ENCODE assay signal across 9 cellular contexts in genomic region chr4:143515905-143516304, GRCh38. TPM values are rescaled to one million over a fixed set of nuclear protein-coding genes. Genes with fewer than 3 reads are reported as not detected.
DNase-seq lines count a peak whose midpoint lies in the region; ATAC-seq and FAIRE-seq lines count a peak whose summit lies in the region.
"Had no signal": no experiment of that assay in that cellular context is flagged by ENCODE, and none has a peak within 500 bp of the region (broad histone marks: within the 10 kb centered on the region; RNA-seq: fewer than 3 reads in every experiment).

No MANE protein-coding gene starts in this region.

- no peaks in the 10 kb centered on the region for H3K27me3 Mint-ChIP-seq in activated T-cell treated with anti-CD3 and anti-CD28 coated beads, Interleukin-2, amount 50 U/mL, for 72 hours (ENCODE audit: low read depth)
- H3K27me3 Mint-ChIP-seq in activated CD4-positive, alpha-beta memory T cell treated with anti-CD3 and anti-CD28 coated beads for 36 hours = no peaks in the 10 kb centered on the region
- H3K27me3 Mint-ChIP-seq in stimulated activated naive B cell treated with anti-CD40 and anti-IgM and Interleukin-4, amounts not matched to agents 10 μg/mL and 1 μg/mL and 100 μg/mL, for 72 hours = no peaks in the 10 kb centered on the region

- H3K27ac Mint-ChIP-seq in activated T-cell treated with anti-CD3 and anti-CD28 coated beads, Interleukin-2, amount 50 U/mL, for 72 hours = peak overlapping the region; percentile 72
- H3K27ac Mint-ChIP-seq in activated CD4-positive, alpha-beta memory T cell treated with anti-CD3 and anti-CD28 coated beads for 36 hours = peak overlapping the region; percentile 66
- H3K27ac Mint-ChIP-seq in stimulated activated naive B cell treated with anti-CD40 and anti-IgM and Interleukin-4, amounts not matched to agents 10 μg/mL and 1 μg/mL and 100 μg/mL, for 72 hours = peak overlapping the region; percentile 33

- FAIRE-seq in frontal cortex (lab: Jason Lieb, UNC) = peak; percentile 82

- ATAC-seq in activated T-cell treated with anti-CD3 and anti-CD28 coated beads, Interleukin-2, amount 50 U/mL, for 72 hours (replicated peaks in 1 of 2) = no peak
- ATAC-seq in stimulated activated naive B cell treated with anti-CD40 and anti-IgM and Interleukin-4, amounts not matched to agents 10 μg/mL and 1 μg/mL and 100 μg/mL, for 72 hours (replicated peaks) = no peak
- no peak for ATAC-seq in GM21526 (IDR thresholded peaks at IDR 0.05; ENCODE audit: low FRiP score, unreplicated experiment)

- peaks cover 51% of the 10 kb centered on the region for H3K4me1 Mint-ChIP-seq in activated T-cell treated with anti-CD3 and anti-CD28 coated beads, Interleukin-2, amount 50 U/mL, for 72 hours (ENCODE audit: low read depth)
- peaks cover 46% of the 10 kb centered on the region for H3K4me1 Mint-ChIP-seq in activated CD4-positive, alpha-beta memory T cell treated with anti-CD3 and anti-CD28 coated beads for 36 hours (ENCODE audit: low read depth)
- peaks cover 21 to 47% of the 10 kb centered on the region in 2 donors for H3K4me1 Mint-ChIP-seq in stimulated activated naive B cell treated with anti-CD40 and anti-IgM and Interleukin-4, amounts not matched to agents 10 μg/mL and 1 μg/mL and 100 μg/mL, for 72 hours

- peaks cover 5 to 21% of the 10 kb centered on the region in 2 donors for H3K36me3 Mint-ChIP-seq in activated T-cell treated with anti-CD3 and anti-CD28 coated beads, Interleukin-2, amount 50 U/mL, for 72 hours (ENCODE audit: insufficient read depth in 2 of 2)
- H3K36me3 Mint-ChIP-seq in activated CD4-positive, alpha-beta memory T cell treated with anti-CD3 and anti-CD28 coated beads for 36 hours = peaks cover 47% of the 10 kb centered on the region
- H3K36me3 Mint-ChIP-seq in stimulated activated naive B cell treated with anti-CD40 and anti-IgM and Interleukin-4, amounts not matched to agents 10 μg/mL and 1 μg/mL and 100 μg/mL, for 72 hours = peaks cover 17 to 33% of the 10 kb centered on the region in 2 donors

- no peak for DNase-seq in activated T-cell treated with anti-CD3 and anti-CD28 coated beads, Interleukin-2, amount 50 U/mL, for 72 hours
- DNase-seq in activated T-cell treated with anti-CD3 and anti-CD28 coated beads, Interleukin-2, amount 50 U/mL, for 48 hours = no peak
- DNase-seq in activated CD4-positive, alpha-beta memory T cell treated with anti-CD3 and anti-CD28 coated beads for 36 hours = no peak
- DNase-seq in frontal cortex (ENCODE audit: low spot score in 2 of 2) (no peak), NCI-H526 treated with DMSO at 0.1 percent for 48 hours (lab: John Stamatoyannopoulos, UW) (no peak), NCI-H2227 treated with DMSO at 0.1 percent for 48 hours (lab: John Stamatoyannopoulos, UW) (no peak)
- DNase-seq in stimulated activated naive B cell treated with anti-CD40 and anti-IgM and Interleukin-4, amounts not matched to agents 10 μg/mL and 1 μg/mL and 100 μg/mL, for 72 hours = no peak
- DNase-seq: NCI-H1930 had no signal

- no peaks in the 10 kb centered on the region for H3K9me3 Mint-ChIP-seq in activated T-cell treated with anti-CD3 and anti-CD28 coated beads, Interleukin-2, amount 50 U/mL, for 72 hours
- H3K9me3 Mint-ChIP-seq in activated CD4-positive, alpha-beta memory T cell treated with anti-CD3 and anti-CD28 coated beads for 36 hours = no peaks in the 10 kb centered on the region
- no peaks in the 10 kb centered on the region for H3K9me3 Mint-ChIP-seq in stimulated activated naive B cell treated with anti-CD40 and anti-IgM and Interleukin-4, amounts not matched to agents 10 μg/mL and 1 μg/mL and 100 μg/mL, for 72 hours

- POLR2A ChIA-PET in activated CD4-positive, alpha-beta memory T cell treated with anti-CD3 and anti-CD28 coated beads for 36 hours (lab: Charles Lee) = no interaction called here

- peak overlapping the region; percentile 98 for H3K4me3 Mint-ChIP-seq in activated T-cell treated with anti-CD3 and anti-CD28 coated beads, Interleukin-2, amount 50 U/mL, for 72 hours
- H3K4me3 Mint-ChIP-seq in activated CD4-positive, alpha-beta memory T cell treated with anti-CD3 and anti-CD28 coated beads for 36 hours = peak overlapping the region; percentile 97
- H3K4me3 Mint-ChIP-seq in stimulated activated naive B cell treated with anti-CD40 and anti-IgM and Interleukin-4, amounts not matched to agents 10 μg/mL and 1 μg/mL and 100 μg/mL, for 72 hours = peak overlapping the region; percentile 53 to 73

- intact Hi-C loops in activated CD4-positive, alpha-beta memory T cell treated with anti-CD3 and anti-CD28 coated beads for 36 hours (cut with micrococcal nuclease) = loop anchor here (10.0 kb wide), 2 partner anchors 1141 to 1231 kb away; no protein-coding TSS in a partner anchor

- CTCF ChIA-PET in activated CD4-positive, alpha-beta memory T cell treated with anti-CD3 and anti-CD28 coated beads for 36 hours (lab: Charles Lee) = no interaction called here

RNA-seq across cellular contexts. Expression of gene SMARCA5, which starts 2.4 kb away (rescaled TPM):
- total RNA-seq in activated T-cell treated with anti-CD3 and anti-CD28 coated beads, Interleukin-2, amount 50 U/mL, for 72 hours = 10 to 100 TPM; 52.6 to 59.1 TPM
- 10 to 100 TPM; 67.0 to 69.3 TPM for total RNA-seq in activated CD4-positive, alpha-beta memory T cell treated with anti-CD3 and anti-CD28 coated beads for 36 hours
- total RNA-seq in frontal cortex = 60.3 TPM
